8 cellular contexts compared by ENCODE assay signal in the genomic region with DNA sequence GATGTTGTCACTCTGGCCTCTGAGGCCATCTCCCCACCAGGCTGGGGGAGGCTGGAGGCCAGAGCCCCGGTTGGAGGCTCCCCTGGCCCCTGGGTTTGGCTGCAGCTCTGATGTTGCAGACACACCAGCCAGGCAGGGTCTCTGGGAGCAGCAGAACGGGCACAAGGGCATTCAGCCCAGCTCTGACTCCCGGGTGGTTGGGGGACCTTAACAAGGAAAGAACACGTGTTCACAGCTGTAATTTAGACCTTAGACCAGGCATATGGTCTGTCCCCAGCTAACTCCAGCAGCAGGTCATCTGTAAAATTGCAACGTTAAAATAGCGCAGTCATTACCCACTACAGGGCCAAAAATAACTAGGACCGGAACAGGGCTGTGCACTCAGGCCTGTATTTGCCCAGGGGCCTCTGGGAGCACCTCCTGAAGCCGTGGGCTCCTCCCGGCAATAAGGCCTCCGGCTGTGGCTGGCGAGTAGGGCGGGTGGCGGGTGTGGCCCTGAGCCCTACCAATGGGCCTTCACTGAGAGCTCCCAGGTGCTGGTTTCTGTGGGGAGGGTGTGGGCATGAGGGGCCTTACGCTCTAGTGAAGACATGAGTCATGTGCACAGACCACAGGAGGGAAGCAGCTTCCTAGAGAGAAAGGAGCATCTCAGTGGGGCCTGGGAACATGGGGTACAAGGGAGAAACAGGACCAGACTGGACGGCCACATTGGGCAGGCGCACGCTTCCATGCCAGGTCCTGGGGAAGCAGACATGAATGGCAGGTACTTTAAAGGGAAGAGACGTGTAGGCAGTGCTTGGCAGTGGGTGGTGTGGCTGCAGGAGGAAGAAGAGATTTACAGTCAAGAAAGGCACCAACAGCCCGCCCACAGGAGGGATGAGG. TPM values are rescaled to one million over a fixed set of nuclear protein-coding genes. Genes with fewer than 3 reads are reported as not detected.
DNase-seq lines count a peak whose midpoint lies in the region; ATAC-seq and TF ChIP-seq lines count a peak whose summit lies in the region.

No MANE protein-coding gene starts in this region.

- DNase-seq in OCI-LY7 (ENCODE audit: low spot score) = peak; percentile 95
- peak; percentile 61 for DNase-seq in activated T-helper 1 cell treated with Interleukin-2 at 50 U/mL for 16 hours (ENCODE audit: low read depth)
- peak; percentile 56 to 59 for DNase-seq in heart right ventricle
- peak; percentile 69 for DNase-seq in stimulated activated CD4-positive, alpha-beta T cell treated with anti-CD3 and anti-CD28 coated beads, Interleukin-2, amount 100 ng/mL, for 4 hours (ENCODE audit: low read depth)
- DNase-seq in NCI-H524 (lab: John Stamatoyannopoulos, UW) = no peak
- DNase-seq in mesenteric fat pad (ENCODE audit: low spot score) = no peak

- no peaks in the 10 kb centered on the region for H3K27me3 ChIP-seq in heart right ventricle

- WGBS in heart right ventricle, 2 donors = 35 to 37% methylated on average over 19 of the region's 19 CpGs

- TF ChIP-seq CTCF in OCI-LY7 (conservative IDR thresholded peaks at IDR 0.05; ENCODE audit: low read length) (no peak), heart right ventricle (IDR thresholded peaks at IDR 0.05) (no peak)

- H3K27ac ChIP-seq in OCI-LY7 (ENCODE audit: low read depth, low read length, poor library complexity, severe bottlenecking) (peak overlapping the region; percentile 90), heart right ventricle (peak overlapping the region; percentile 31 to 89 (median 80))

- peak; percentile 13 for TF ChIP-seq POLR2A in GM19099 (IDR thresholded peaks at IDR 0.05; ENCODE audit: extremely low read depth, insufficient read length, low read depth)

- peaks cover 75% of the 10 kb centered on the region for H3K4me1 ChIP-seq in OCI-LY7 (ENCODE audit: insufficient read depth, low read length, poor library complexity, severe bottlenecking)
- H3K4me1 ChIP-seq in heart right ventricle = peaks cover 33 to 100% (median 79%) of the 10 kb centered on the region in 9 donors

- peak overlapping the region; percentile 5; the same call in 1 of the 2 replicates for H2AFZ ChIP-seq in OCI-LY7 (ENCODE audit: low read length)

- H3K4me3 ChIP-seq in OCI-LY7 (ENCODE audit: low read depth, low read length, poor library complexity, severe bottlenecking) = peak overlapping the region; percentile 38
- no peak overlapping the region for H3K4me3 ChIP-seq in heart right ventricle

- intact Hi-C loops in OCI-LY7 (cut with micrococcal nuclease; ENCODE audit: unreplicated experiment) = loop anchor here (1.0 kb wide), 1 partner anchor 54 kb away; no protein-coding TSS in a partner anchor
- intact Hi-C loops in heart right ventricle (cut with DNase I) = no loop called here

- POLR2A ChIA-PET in OCI-LY7 (lab: Charles Lee) = interaction anchor here (0.7 to 7.0 kb wide), 8 partner anchors 12 to 1568 kb away, joined by 3 to 51 read pairs (median 3); no protein-coding TSS in a partner anchor

- ATAC-seq in HG03066 (IDR thresholded peaks at IDR 0.05; ENCODE audit: low read depth, unreplicated experiment) (peak; percentile 91), heart right ventricle (peak; percentile 63 to 83 (median 78))

- peak overlapping the region; percentile 64 for H3K4me2 ChIP-seq in OCI-LY7 (ENCODE audit: low read length)

- CTCF ChIA-PET in OCI-LY7 (lab: Charles Lee; ENCODE audit: unreplicated experiment) = interaction anchor here (0.6 to 3.3 kb wide), 8 partner anchors 11 to 614 kb away, joined by 3 to 23 read pairs (median 4); no protein-coding TSS in a partner anchor

- no peaks in the 10 kb centered on the region for H3K9me2 ChIP-seq in OCI-LY7 (ENCODE audit: insufficient read depth, low read length)

- H3K9me3 ChIP-seq in OCI-LY7 (ENCODE audit: low read length) (no peaks in the 10 kb centered on the region), heart right ventricle (no peaks in the 10 kb centered on the region)

- BruUV-seq in OCI-LY7 (replicated peaks; lab: Mats Ljungman, UMichigan) = no TSS peak

- no peaks in the 10 kb centered on the region for H4K20me1 ChIP-seq in OCI-LY7 (ENCODE audit: insufficient read depth, low read length)

- H3K36me3 ChIP-seq in OCI-LY7 (ENCODE audit: insufficient read depth, low read length) (no peaks in the 10 kb centered on the region), heart right ventricle (peaks cover 0 to 5% (median 0%) of the 10 kb centered on the region in 9 donors)

- H3K79me2 ChIP-seq in OCI-LY7 (ENCODE audit: insufficient read depth, low read depth, low read length) = peaks cover 21% of the 10 kb centered on the region; the same call in 1 of the 2 replicates

RNA-seq across cellular contexts. Expression of a gene that starts 6.1 kb away (rescaled TPM):
- 12.6 and 14.9 TPM in 2 replicates for total RNA-seq in OCI-LY7 (2014; rRNA removed; shearing (Covaris generic))
- total RNA-seq in OCI-LY7 (2022) (30.3 and 36.2 TPM in 2 replicates), heart right ventricle (10 to 100 TPM in 6 of 10 donors, 1 to 10 TPM in 4; 8.5 to 16.1 (median 11.6) TPM), mesenteric fat pad (27.6 TPM)
- polyA plus RNA-seq in heart right ventricle = 10 to 100 TPM in 1 of 2 donors, 1 to 10 TPM in 1; 9.9 to 10.5 TPM

Comparison
In these comparisons a context has a peak if more than half of its experiments do, and no peak if none do; other contexts are left out.
1. DNase-seq: peak in OCI-LY7 (single experiment), activated T-helper 1 cell treated with Interleukin-2 at 50 U/mL for 16 hours (single experiment), heart right ventricle (2 of 2) and stimulated activated CD4-positive, alpha-beta T cell treated with anti-CD3 and anti-CD28 coated beads, Interleukin-2, amount 100 ng/mL, for 4 hours (single experiment); none in NCI-H524 (0 of 2) and mesenteric fat pad (single experiment).